Comparison of ENCODE assay signal across 1 cellular context in genomic region chr1:82893712-82894111, GRCh38.
TF ChIP-seq lines count a peak whose summit lies in the region.

No MANE protein-coding gene starts in this region.

TF ChIP-seq in GM23338, 12 proteins besides CTCF, POLR2A, EP300 and RAD21 (continued from another document):
- TF ChIP-seq ZNF462 (CRISPR knock-in tag; IDR thresholded peaks at IDR 0.05) (no peak), REST (IDR thresholded peaks at IDR 0.05; ENCODE audit: unreplicated experiment) (no peak), JUNB (IDR thresholded peaks at IDR 0.05; ENCODE audit: unreplicated experiment) (no peak), ETS1 (IDR thresholded peaks at IDR 0.05) (no peak), EZH2phosphoT487 (IDR thresholded peaks at IDR 0.05; ENCODE audit: unreplicated experiment) (no peak)
